Comparison of ENCODE assay signal across 8 cellular contexts in genomic region chr14:80954771-80955299, GRCh38. TPM values are rescaled to one million over a fixed set of nuclear protein-coding genes. Genes with fewer than 3 reads are reported as not detected.
DNase-seq lines count a peak whose midpoint lies in the region; ATAC-seq, FAIRE-seq and TF ChIP-seq lines count a peak whose summit lies in the region.

No MANE protein-coding gene starts in this region.

- peaks cover 57% of the 10 kb centered on the region for H3K27me3 Mint-ChIP-seq in neural crest cell (ENCODE audit: low read depth)
- peaks cover 49% of the 10 kb centered on the region for H3K27me3 Mint-ChIP-seq in stimulated activated naive CD8-positive, alpha-beta T cell treated with anti-CD3 and anti-CD28 coated beads, Interleukin-15, amount 100 ng/mL, for 72 hours

- ATAC-seq in RWPE2 (ENCODE audit: low read depth) (peak; percentile 90), HG03469 (IDR thresholded peaks at IDR 0.05; ENCODE audit: unreplicated experiment) (no peak)
- ATAC-seq in stimulated activated naive CD8-positive, alpha-beta T cell treated with anti-CD3 and anti-CD28 coated beads, Interleukin-15, amount 100 ng/mL, for 72 hours = peak; percentile 61

- H3K9me3 Mint-ChIP-seq in neural crest cell = no peaks in the 10 kb centered on the region
- H3K9me3 Mint-ChIP-seq in stimulated activated naive CD8-positive, alpha-beta T cell treated with anti-CD3 and anti-CD28 coated beads, Interleukin-15, amount 100 ng/mL, for 72 hours = no peaks in the 10 kb centered on the region

- peaks cover 35% of the 10 kb centered on the region for H3K4me1 ChIP-seq in KMS-11 (ENCODE audit: low read depth, poor library complexity, severe bottlenecking)
- no peaks in the 10 kb centered on the region for H3K4me1 ChIP-seq in RWPE2 (ENCODE audit: insufficient read depth, poor library complexity, severe bottlenecking)

- H3K9ac ChIP-seq in KMS-11 = peak overlapping the region; percentile 79

- H3K36me3 ChIP-seq in KMS-11 (ENCODE audit: insufficient read depth) = no peaks in the 10 kb centered on the region
- no peaks in the 10 kb centered on the region for H3K36me3 ChIP-seq in RWPE2 (ENCODE audit: low read depth)

- H3K27ac ChIP-seq in KMS-11 = peak overlapping the region; percentile 89
- H3K27ac ChIP-seq in RWPE2 (ENCODE audit: poor library complexity, severe bottlenecking) = no peak overlapping the region

- H3K4me2 ChIP-seq in KMS-11 = peak overlapping the region; percentile 33

- H3K4me3 ChIP-seq in KMS-11 (IDR thresholded peaks at IDR 0.05; ENCODE audit: insufficient read depth, low read depth, low read length) (no peak overlapping the region), RWPE2 (ENCODE audit: severe bottlenecking) (peak overlapping the region; percentile 30)

- H4K20me1 ChIP-seq in KMS-11 (ENCODE audit: insufficient read depth) = no peaks in the 10 kb centered on the region

- H2AFZ ChIP-seq in KMS-11 (ENCODE audit: low read depth) = peak overlapping the region; percentile 49; the same call in 1 of the 2 replicates

- DNase-seq in RWPE2 (ENCODE audit: low spot score) = peak; percentile 77
- peak; percentile 71 for DNase-seq in activated gamma-delta T cell treated with Interleukin-2 at 50 U/mL for 16 hours
- DNase-seq in frontal cortex (ENCODE audit: low spot score in 2 of 2) = peak; percentile 60 to 77
- DNase-seq in neural crest cell (ENCODE audit: low read depth, low spot score) = peak; percentile 81
- DNase-seq in stimulated activated naive CD8-positive, alpha-beta T cell treated with anti-CD3 and anti-CD28 coated beads, Interleukin-15, amount 100 ng/mL, for 72 hours = peak; percentile 68 to 70

- no peak overlapping the region for H3K27ac Mint-ChIP-seq in neural crest cell (ENCODE audit: unreplicated experiment)
- H3K27ac Mint-ChIP-seq in stimulated activated naive CD8-positive, alpha-beta T cell treated with anti-CD3 and anti-CD28 coated beads, Interleukin-15, amount 100 ng/mL, for 72 hours = peak overlapping the region; percentile 67 to 81

- H3K4me1 Mint-ChIP-seq in neural crest cell = peaks cover 10% of the 10 kb centered on the region
- peaks cover 38% of the 10 kb centered on the region for H3K4me1 Mint-ChIP-seq in stimulated activated naive CD8-positive, alpha-beta T cell treated with anti-CD3 and anti-CD28 coated beads, Interleukin-15, amount 100 ng/mL, for 72 hours

- H3K9me3 ChIP-seq in RWPE2 (ENCODE audit: severe bottlenecking) = no peaks in the 10 kb centered on the region

- H3K79me2 ChIP-seq in KMS-11 (ENCODE audit: insufficient read depth, low read depth) = peaks cover 30% of the 10 kb centered on the region; the same call in 1 of the 2 replicates

- TF ChIP-seq CTCF in GM12872 (IDR thresholded peaks at IDR 0.05; ENCODE audit: insufficient read depth, low read depth, low read length) (peak; percentile 73), KMS-11 (conservative IDR thresholded peaks at IDR 0.05; ENCODE audit: low read depth, low read length) (peak; percentile 79), RWPE2 (IDR thresholded peaks at IDR 0.05; ENCODE audit: poor library complexity, severe bottlenecking) (peak; percentile 97), neural crest cell (conservative IDR thresholded peaks at IDR 0.05) (peak; percentile 89)

- peak; percentile 40 for FAIRE-seq in frontal cortex (lab: Jason Lieb, UNC)

- H3K4me3 Mint-ChIP-seq in neural crest cell = peak overlapping the region; percentile 92
- peak overlapping the region; percentile 89 to 97 for H3K4me3 Mint-ChIP-seq in stimulated activated naive CD8-positive, alpha-beta T cell treated with anti-CD3 and anti-CD28 coated beads, Interleukin-15, amount 100 ng/mL, for 72 hours

- H3K27me3 ChIP-seq in KMS-11 (ENCODE audit: insufficient read depth, low read depth) (no peaks in the 10 kb centered on the region), RWPE2 (ENCODE audit: insufficient read depth, poor library complexity, severe bottlenecking) (peaks cover 10% of the 10 kb centered on the region)

- no peaks in the 10 kb centered on the region for H3K36me3 Mint-ChIP-seq in neural crest cell (ENCODE audit: low read depth)

RNA-seq across cellular contexts. Expression of gene TSHR, which starts 0.6 kb away (rescaled TPM):
- 0.41 TPM for total RNA-seq in frontal cortex
- not detected in 2 replicates for total RNA-seq in neural crest cell

RNA-seq across cellular contexts. Expression of gene CEP128, which starts 13.3 kb away (rescaled TPM):
- total RNA-seq in frontal cortex = 21.6 TPM
- 25.8 and 30.7 TPM in 2 replicates for total RNA-seq in neural crest cell
